22 cellular contexts compared by ENCODE assay signal in the genomic region with DNA sequence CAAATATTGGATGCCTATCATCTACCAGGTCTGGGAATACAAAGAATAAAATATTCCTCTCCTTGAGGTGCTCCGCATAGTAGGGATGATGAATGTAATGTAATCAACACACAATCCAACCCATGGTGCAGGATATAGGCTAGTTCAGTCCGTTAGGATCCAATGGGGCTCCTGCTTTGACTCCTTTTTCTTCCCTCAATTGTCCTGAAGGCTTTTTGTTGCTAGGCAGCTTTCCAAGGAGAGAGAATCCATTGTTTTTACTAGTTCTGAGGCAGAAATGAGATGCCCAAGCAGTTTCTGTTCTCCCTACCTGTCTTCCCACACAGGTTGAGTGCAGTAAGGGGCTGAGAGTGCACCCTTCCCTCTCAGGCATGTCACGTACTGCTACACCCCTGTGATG.
"Had no signal": no experiment of that assay in that cellular context is flagged by ENCODE, and none has a peak within 500 bp of the region (broad histone marks: within the 10 kb centered on the region; RNA-seq: fewer than 3 reads in every experiment).

No MANE protein-coding gene starts in this region.

- H3K27ac Mint-ChIP-seq: activated CD4-positive, alpha-beta memory T cell treated with anti-CD3 and anti-CD28 coated beads, Interleukin-2, amount 10 ng/mL, durations not matched to agents 7 days and 5 days; activated CD4-positive, alpha-beta T cell treated with anti-CD3 and anti-CD28 coated beads, Interleukin-2, amount 10 ng/mL, durations not matched to agents 7 days and 5 days; activated naive CD4-positive, alpha-beta T cell treated with anti-CD3 and anti-CD28 coated beads, Interleukin-2, amount 10 ng/mL, durations not matched to agents 7 days and 5 days; activated naive CD8-positive, alpha-beta T cell treated with anti-CD3 and anti-CD28 coated beads for 36 hours had no signal

- H3K4me3 ChIP-seq: SK-N-MC had no signal

- H3K4me3 Mint-ChIP-seq: activated CD4-positive, alpha-beta memory T cell treated with anti-CD3 and anti-CD28 coated beads, Interleukin-2, amount 10 ng/mL, durations not matched to agents 7 days and 5 days; activated CD4-positive, alpha-beta T cell treated with anti-CD3 and anti-CD28 coated beads, Interleukin-2, amount 10 ng/mL, durations not matched to agents 7 days and 5 days; activated naive CD4-positive, alpha-beta T cell treated with anti-CD3 and anti-CD28 coated beads, Interleukin-2, amount 10 ng/mL, durations not matched to agents 7 days and 5 days; activated naive CD8-positive, alpha-beta T cell treated with anti-CD3 and anti-CD28 coated beads for 36 hours; T-cell had no signal

- H3K27me3 ChIP-seq: brain microvascular endothelial cell had no signal

- DNase-seq: activated CD4-positive, alpha-beta memory T cell treated with anti-CD3 and anti-CD28 coated beads, Interleukin-2, amount 10 ng/mL, durations not matched to agents 7 days and 5 days; activated CD4-positive, alpha-beta T cell treated with anti-CD3 and anti-CD28 coated beads, Interleukin-2, amount 10 ng/mL, durations not matched to agents 7 days and 5 days; activated CD4-positive, CD25-positive, alpha-beta regulatory T cell; activated CD8-positive, alpha-beta memory T cell treated with anti-CD3 and anti-CD28 coated beads, Interleukin-2, amount 50 U/mL, for 48 hours; activated gamma-delta T cell; activated naive CD4-positive, alpha-beta T cell treated with anti-CD3 and anti-CD28 coated beads, Interleukin-2, amount 10 ng/mL, durations not matched to agents 7 days and 5 days; activated naive CD8-positive, alpha-beta T cell treated with anti-CD3 and anti-CD28 coated beads for 36 hours; activated T-cell treated with anti-CD3 and anti-CD28 coated beads, Interleukin-2, amount 50 U/mL, for 1 hour; brain microvascular endothelial cell; Kasumi-1; KBM-7; NCI-H1092; NCI-H1417; NCI-H1930; NCI-H345; NCI-H510A; NCI-H526 treated with DMSO at 0.1 percent for 48 hours; NCI-H82; SIG-M5; T-cell had no signal

- H3K27ac ChIP-seq: brain microvascular endothelial cell, SK-N-MC, VCaP had no signal

- H3K9me3 Mint-ChIP-seq: activated CD4-positive, alpha-beta memory T cell treated with anti-CD3 and anti-CD28 coated beads, Interleukin-2, amount 10 ng/mL, durations not matched to agents 7 days and 5 days; activated CD4-positive, alpha-beta T cell treated with anti-CD3 and anti-CD28 coated beads, Interleukin-2, amount 10 ng/mL, durations not matched to agents 7 days and 5 days; activated naive CD4-positive, alpha-beta T cell treated with anti-CD3 and anti-CD28 coated beads, Interleukin-2, amount 10 ng/mL, durations not matched to agents 7 days and 5 days; activated naive CD8-positive, alpha-beta T cell treated with anti-CD3 and anti-CD28 coated beads for 36 hours; T-cell had no signal

- ATAC-seq: T-cell had no signal

- H3K27me3 Mint-ChIP-seq: activated CD4-positive, alpha-beta memory T cell treated with anti-CD3 and anti-CD28 coated beads, Interleukin-2, amount 10 ng/mL, durations not matched to agents 7 days and 5 days; activated CD4-positive, alpha-beta T cell treated with anti-CD3 and anti-CD28 coated beads, Interleukin-2, amount 10 ng/mL, durations not matched to agents 7 days and 5 days; activated naive CD4-positive, alpha-beta T cell treated with anti-CD3 and anti-CD28 coated beads, Interleukin-2, amount 10 ng/mL, durations not matched to agents 7 days and 5 days; activated naive CD8-positive, alpha-beta T cell treated with anti-CD3 and anti-CD28 coated beads for 36 hours; T-cell had no signal
